Comparison of ENCODE assay signal across 8 cellular contexts in the genomic region with DNA sequence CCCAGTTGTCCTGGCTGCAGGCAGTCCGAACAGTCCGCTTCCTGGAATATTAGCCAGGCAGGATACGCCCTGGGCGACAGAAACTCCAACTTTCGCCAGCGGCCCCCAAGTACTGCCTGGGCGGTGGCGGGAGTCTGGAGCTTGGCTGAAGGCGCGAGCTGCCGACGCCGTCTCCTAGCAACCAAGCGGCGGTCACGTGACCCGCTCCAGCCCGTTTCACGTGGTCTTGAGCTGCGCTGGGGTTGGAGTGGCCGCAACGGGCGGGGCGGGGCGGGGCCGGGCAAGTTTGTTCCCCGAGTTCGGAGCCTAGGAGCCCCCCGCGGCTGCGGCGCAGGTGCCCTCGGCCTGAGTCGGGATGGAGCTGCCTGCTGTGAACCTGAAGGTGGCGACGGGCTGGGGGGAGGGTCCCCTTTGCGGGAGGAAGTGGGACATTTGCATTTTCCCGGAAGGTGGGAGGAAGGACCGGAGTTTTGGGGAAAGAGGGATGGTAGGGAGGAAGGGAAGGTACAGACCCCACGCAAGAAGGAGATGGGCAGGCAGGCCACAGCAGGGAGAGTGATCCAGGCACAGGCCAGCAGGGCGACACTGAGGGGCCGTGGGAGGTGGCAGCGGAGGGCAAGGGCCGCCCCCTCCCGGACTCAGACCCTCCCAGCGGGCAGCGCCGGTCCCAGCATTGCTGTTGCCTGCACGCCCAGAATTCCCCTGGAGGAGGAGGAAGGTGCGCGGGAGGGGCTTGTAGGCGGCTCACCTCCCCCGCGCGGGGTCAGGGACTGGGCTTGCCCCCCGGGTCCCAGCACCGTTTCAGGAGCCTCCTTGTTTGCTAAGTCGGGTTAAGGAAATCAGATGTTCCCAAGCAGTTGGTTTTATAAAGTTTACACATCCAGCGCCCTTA. TPM values are rescaled to one million over a fixed set of nuclear protein-coding genes. Genes with fewer than 3 reads are reported as not detected.
DNase-seq lines count a peak whose midpoint lies in the region; ATAC-seq and TF ChIP-seq lines count a peak whose summit lies in the region.

A gene with protein sequence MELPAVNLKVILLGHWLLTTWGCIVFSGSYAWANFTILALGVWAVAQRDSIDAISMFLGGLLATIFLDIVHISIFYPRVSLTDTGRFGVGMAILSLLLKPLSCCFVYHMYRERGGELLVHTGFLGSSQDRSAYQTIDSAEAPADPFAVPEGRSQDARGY (plus strand): TSS at position 283 of the 892 bp plus-strand sequence. CDS start 73 bp downstream, at position 356.

- peak within 1 kb of the TSS; percentile 80 for H3K4me3 ChIP-seq in IMR-90 (ENCODE audit: insufficient read depth, low read depth, low read length)
- H3K4me3 ChIP-seq in Peyer's patch, result peak within 1 kb of the TSS; percentile 59 to 80 (median 78)
- H3K4me3 ChIP-seq in esophagus muscularis mucosa, result peak within 1 kb of the TSS; percentile 76 to 95 (median 80)
- H3K4me3 ChIP-seq in muscle layer of duodenum (ENCODE audit: low read depth in 1 of 2, low read length in 2 of 2), result peak within 1 kb of the TSS; percentile 86 to 92

- DNase-seq in C1 segment of cervical spinal cord (lab: John Stamatoyannopoulos, UW) (peak; percentile 42 to 94 (median 90)), IMR-90 (peak; percentile 87), Peyer's patch (peak; percentile 95 to 98 (median 96)), esophagus muscularis mucosa (ENCODE audit: extremely low spot score) (peak; percentile 100)
- DNase-seq in activated T-cell treated with anti-CD3 and anti-CD28 coated beads, Interleukin-2, amount 50 U/mL, for 48 hours, result peak; percentile 89 to 93
- peak; percentile 75 for DNase-seq in stimulated activated CD8-positive, alpha-beta memory T cell treated with anti-CD3 and anti-CD28 coated beads, Interleukin-7, amount 100 ng/mL, for 24 hours (ENCODE audit: low read depth)

- peak within 1 kb of the TSS; percentile 86 to 95 for H4K8ac ChIP-seq in IMR-90 (ENCODE audit: low read depth in 2 of 2, low read length in 2 of 2)

- peak within 1 kb of the TSS; percentile 91 for H3K23ac ChIP-seq in IMR-90 (ENCODE audit: low read depth, low read length)

- H2BK5ac ChIP-seq in IMR-90 (ENCODE audit: low read depth, low read length, poor library complexity, severe bottlenecking), result peak within 1 kb of the TSS; percentile 65

- peak within 1 kb of the TSS; percentile 92 for H2AK9ac ChIP-seq in IMR-90 (replicated peaks; ENCODE audit: low read depth, low read length, poor library complexity)

- H3K36me3 ChIP-seq in IMR-90 (ENCODE audit: control insufficient read depth, insufficient read depth, low read length), result no peaks in the 10 kb centered on the region
- no peaks in the 10 kb centered on the region for H3K36me3 ChIP-seq in Peyer's patch
- no peaks in the 10 kb centered on the region for H3K36me3 ChIP-seq in esophagus muscularis mucosa
- peaks cover 0 to 11% of the 10 kb centered on the region in 2 donors for H3K36me3 ChIP-seq in muscle layer of duodenum (ENCODE audit: control insufficient read depth in 1 of 2, insufficient read depth in 2 of 2, low read length in 2 of 2)

- peak within 1 kb of the TSS; percentile 26 for H4K5ac ChIP-seq in IMR-90 (ENCODE audit: low read depth, low read length)

- H2AFZ ChIP-seq in IMR-90 (replicated peaks; ENCODE audit: low read length, poor library complexity), result peak within 1 kb of the TSS; percentile 100

- H3K4me1 ChIP-seq in IMR-90 (ENCODE audit: control insufficient read depth, insufficient read depth, low read length) (peaks cover 9% of the 10 kb centered on the region), Peyer's patch (peaks cover 0 to 25% (median 11%) of the 10 kb centered on the region in 4 donors), esophagus muscularis mucosa (peaks cover 31 to 65% (median 62%) of the 10 kb centered on the region in 4 donors), muscle layer of duodenum (ENCODE audit: control insufficient read depth in 1 of 2, insufficient read depth in 2 of 2, low read length in 2 of 2) (peaks cover 16 to 47% of the 10 kb centered on the region in 2 donors)

- H3K18ac ChIP-seq in IMR-90 (ENCODE audit: low read depth, low read length), result peak within 1 kb of the TSS; percentile 45

- TF ChIP-seq RAD21 in IMR-90 (IDR thresholded peaks at IDR 0.05; ENCODE audit: low read length), result no peak

- peak within 1 kb of the TSS; percentile 92 for H3K14ac ChIP-seq in IMR-90 (replicated peaks; ENCODE audit: low read depth, low read length)

- no peak within 1 kb of the TSS; the same call in 1 of the 2 replicates for H2BK20ac ChIP-seq in IMR-90 (ENCODE audit: low read depth, low read length)

- in situ Hi-C loops in IMR-90 (cut with MboI; ENCODE audit: low sequenced_read_pairs), result no loop called here

- H3K79me1 ChIP-seq in IMR-90 (ENCODE audit: low read depth in 1 of 2, low read length in 2 of 2), result peaks cover 20 to 22% of the 10 kb centered on the region in 2 experiments

- dilution Hi-C loops in IMR-90 (cut with HindIII; ENCODE audit: low sequenced_read_pairs, unreplicated experiment), result no loop called here

- BruUV-seq in IMR-90 (replicated peaks; lab: Mats Ljungman, UMichigan), result no TSS peak

- intact Hi-C loops in IMR-90 (cut with micrococcal nuclease), result loop anchor here (2.0 to 10.0 kb wide), 2 partner anchors 67 to 461 kb away; partner anchors contain the start of gene UBIAD1
- intact Hi-C loops in esophagus muscularis mucosa (cut with DNase I), result loop anchor here (5.0 kb wide), 1 partner anchor 51 kb away; no protein-coding TSS in a partner anchor

- peaks cover 4% of the 10 kb centered on the region; the same call in 1 of the 2 replicates for H4K20me1 ChIP-seq in IMR-90 (ENCODE audit: insufficient read depth, low read length)

- H2AK5ac ChIP-seq in IMR-90 (ENCODE audit: low read depth, low read length), result peak within 1 kb of the TSS; percentile 89

- no peaks in the 10 kb centered on the region for H3K27me3 ChIP-seq in IMR-90 (ENCODE audit: control insufficient read depth, insufficient read depth, low read length)
- no peaks in the 10 kb centered on the region for H3K27me3 ChIP-seq in Peyer's patch
- H3K27me3 ChIP-seq in esophagus muscularis mucosa, result no peaks in the 10 kb centered on the region
- no peaks in the 10 kb centered on the region for H3K27me3 ChIP-seq in muscle layer of duodenum (ENCODE audit: low read depth, low read length)

- no peak within 1 kb of the TSS for H2BK15ac ChIP-seq in IMR-90 (ENCODE audit: low read depth, low read length)

- peaks cover 16% of the 10 kb centered on the region; the same call in 1 of the 2 replicates for H3K9me1 ChIP-seq in IMR-90 (ENCODE audit: insufficient read depth, low read length)

- peak within 1 kb of the TSS; percentile 91 for H3K9ac ChIP-seq in IMR-90 (ENCODE audit: low read depth, low read length)

- TF ChIP-seq CTCF in IMR-90 (conservative IDR thresholded peaks at IDR 0.05; ENCODE audit: low read depth, low read length) (no peak), Peyer's patch (IDR thresholded peaks at IDR 0.05) (peak in 2 of 6 experiments; percentile 7 to 9), esophagus muscularis mucosa (IDR thresholded peaks at IDR 0.05) (peak in 1 of 3 experiments; percentile 6)

- H3K56ac ChIP-seq in IMR-90 (ENCODE audit: extremely low read depth, insufficient read depth, low read length), result peak within 1 kb of the TSS; percentile 54

- peak within 1 kb of the TSS; percentile 89 for H4K91ac ChIP-seq in IMR-90 (ENCODE audit: insufficient read depth, low read depth, low read length)

- POLR2A ChIA-PET in IMR-90 (lab: Charles Lee; ENCODE audit: unreplicated experiment), result interaction anchor here (0.8 kb wide), 2 partner anchors 29 to 68 kb away, joined by 3 read pairs; no protein-coding TSS in a partner anchor

- H2BK120ac ChIP-seq in IMR-90 (ENCODE audit: low read depth, low read length), result peak within 1 kb of the TSS; percentile 62; the same call in 1 of the 2 replicates

- TF ChIP-seq POLR2A in IMR-90 (IDR thresholded peaks at IDR 0.05; ENCODE audit: low read depth, low read length) (no peak), Peyer's patch (IDR thresholded peaks at IDR 0.05) (no peak), esophagus muscularis mucosa (IDR thresholded peaks at IDR 0.05; ENCODE audit: low read depth) (peak; percentile 72)

- peak within 1 kb of the TSS; percentile 95 for H3K4ac ChIP-seq in IMR-90 (ENCODE audit: low read depth, low read length)

- H3K4me2 ChIP-seq in IMR-90 (ENCODE audit: low read depth, low read length), result peak within 1 kb of the TSS; percentile 94

- WGBS in IMR-90 (ENCODE audit: extremely low coverage in 2 of 2, insufficient read length in 1 of 2), 2 experiments, result 1% methylated on average over 33 of the region's 59 CpGs; no CpG with 5 or more reads in 1 of the 2 experiments
- WGBS in esophagus muscularis mucosa, result under 1% methylated on average over 32 of the region's 59 CpGs

- CTCF ChIA-PET in IMR-90 (lab: Yijun Ruan, JAX), result no interaction called here

- TF ChIP-seq EP300 in esophagus muscularis mucosa (IDR thresholded peaks at IDR 0.05), result no peak

- ATAC-seq in GM19455 (IDR thresholded peaks at IDR 0.05; ENCODE audit: unreplicated experiment) (peak; percentile 77), IMR-90 (ENCODE audit: low read depth) (peak; percentile 81)

- H3K9me3 ChIP-seq in IMR-90 (ENCODE audit: control insufficient read depth, insufficient read depth, low read length) (no peaks in the 10 kb centered on the region), Peyer's patch (no peaks in the 10 kb centered on the region), esophagus muscularis mucosa (no peaks in the 10 kb centered on the region), muscle layer of duodenum (ENCODE audit: control insufficient read depth in 1 of 2, low read length in 2 of 2) (no peaks in the 10 kb centered on the region)

- H3K27ac ChIP-seq in IMR-90 (ENCODE audit: insufficient read depth, low read length) (peak within 1 kb of the TSS; percentile 66), Peyer's patch (peak within 1 kb of the TSS; percentile 68 to 83 (median 81)), esophagus muscularis mucosa (replicated peaks in 1 of 4) (peak within 1 kb of the TSS; percentile 86 to 92 (median 86)), muscle layer of duodenum (ENCODE audit: low read length) (peak within 1 kb of the TSS; percentile 87)

TF ChIP-seq in IMR-90, 13 proteins besides CTCF, POLR2A, EP300 and RAD21 (continues in another document):
- TF ChIP-seq, protein P1, sequence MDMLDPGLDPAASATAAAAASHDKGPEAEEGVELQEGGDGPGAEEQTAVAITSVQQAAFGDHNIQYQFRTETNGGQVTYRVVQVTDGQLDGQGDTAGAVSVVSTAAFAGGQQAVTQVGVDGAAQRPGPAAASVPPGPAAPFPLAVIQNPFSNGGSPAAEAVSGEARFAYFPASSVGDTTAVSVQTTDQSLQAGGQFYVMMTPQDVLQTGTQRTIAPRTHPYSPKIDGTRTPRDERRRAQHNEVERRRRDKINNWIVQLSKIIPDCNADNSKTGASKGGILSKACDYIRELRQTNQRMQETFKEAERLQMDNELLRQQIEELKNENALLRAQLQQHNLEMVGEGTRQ (IDR thresholded peaks at IDR 0.05; ENCODE audit: low read depth, low read length), result peak; percentile 98
- TF ChIP-seq FOS (IDR thresholded peaks at IDR 0.05; ENCODE audit: low read depth, low read length), result 0 out of 2 replicates have a peak, but pooled peaks have one; percentile 26

RNA-seq across cellular contexts. Expression of the gene that starts here (rescaled TPM):
- total RNA-seq in IMR-90 (2012; rRNA removed) (21.5 and 22.2 TPM in 2 replicates), Peyer's patch (10 to 100 TPM in 3 of 4 donors, 1 to 10 TPM in 1; 9.5 to 32.2 (median 25.5) TPM), esophagus muscularis mucosa (10 to 100 TPM; 31.6 to 73.4 (median 45.6) TPM)
- polyA plus RNA-seq in IMR-90 (2012; rRNA removed), result 57.7 and 64.3 TPM in 2 replicates
- polyA plus RNA-seq in IMR-90 (2012; cell fraction: cytosol; rRNA removed), result 32.7 and 80.8 TPM in 2 replicates
- 42.2 and 63.8 TPM in 2 replicates for polyA plus RNA-seq in IMR-90 (2012; cell fraction: nucleus; rRNA removed; ENCODE audit: low replicate concordance)

Comparison
In these comparisons a context has a peak if more than half of its experiments do, and no peak if none do; other contexts are left out.
1. Peak in every context shown above with its lines: DNase-seq, ATAC-seq, H3K4me3 ChIP-seq and H3K27ac ChIP-seq.